ENCODE assay signal across 13 cellular contexts in genomic region chr3:11610700-11611099, GRCh38. TPM values are rescaled to one million over a fixed set of nuclear protein-coding genes. Genes with fewer than 3 reads are reported as not detected.
DNase-seq lines count a peak whose midpoint lies in the region; ATAC-seq and TF ChIP-seq lines count a peak whose summit lies in the region.
"Had no signal": no experiment of that assay in that cellular context is flagged by ENCODE, and none has a peak within 500 bp of the region (broad histone marks: within the 10 kb centered on the region; RNA-seq: fewer than 3 reads in every experiment).

No MANE protein-coding gene starts in this region.

- DNase-seq in HFFc6 (no peak), astrocyte of the spinal cord (ENCODE audit: low read depth, low spot score) (no peak), immature natural killer cell (no peak), progenitor cell of endocrine pancreas (ENCODE audit: low spot score, unreplicated experiment) (no peak), DMS114 treated with DMSO at 0.1 percent for 48 hours (lab: John Stamatoyannopoulos, UW; ENCODE audit: unreplicated experiment) (no peak)
- DNase-seq: activated CD8-positive, alpha-beta memory T cell treated with anti-CD3 and anti-CD28 coated beads for 24 hours; activated effector memory CD4-positive, alpha-beta T cell treated with anti-CD3 and anti-CD28 coated beads, Interleukin-2, amount 50 U/mL, for 16 hours; AML-193; DMS153; spleen had no signal

- H3K27ac Mint-ChIP-seq in HFFc6 (peak overlapping the region; percentile 67; the same call in 1 of the 2 replicates), immature natural killer cell (peak overlapping the region in 5 of 6 donors; percentile 41 to 70 (median 61)), progenitor cell of endocrine pancreas (peak overlapping the region; percentile 39)

- peaks cover 99% of the 10 kb centered on the region for H3K4me1 Mint-ChIP-seq in HFFc6 (ENCODE audit: low read depth)
- peaks cover 87 to 97% of the 10 kb centered on the region in 2 donors for H3K4me1 Mint-ChIP-seq in immature natural killer cell
- peaks cover 46% of the 10 kb centered on the region for H3K4me1 Mint-ChIP-seq in progenitor cell of endocrine pancreas (ENCODE audit: low read depth)

- in situ Hi-C loops in astrocyte of the spinal cord (cut with HindIII; ENCODE audit: low sequenced_read_pairs) = loop anchor here (25.0 kb wide), 1 partner anchor 223 kb away; no protein-coding TSS in a partner anchor

- TF ChIP-seq CTCF in HFFc6 (IDR thresholded peaks at IDR 0.05) (no peak), astrocyte of the spinal cord (IDR thresholded peaks at IDR 0.05; ENCODE audit: low read depth, low read length) (no peak), progenitor cell of endocrine pancreas (IDR thresholded peaks at IDR 0.05; ENCODE audit: unreplicated experiment) (no peak)

- H3K36me3 Mint-ChIP-seq in HFFc6 (ENCODE audit: low read depth) (peaks cover 43% of the 10 kb centered on the region), immature natural killer cell (no peaks in the 10 kb centered on the region), progenitor cell of endocrine pancreas (ENCODE audit: insufficient read depth) (peaks cover 9% of the 10 kb centered on the region)

- H3K27me3 Mint-ChIP-seq in HFFc6 (ENCODE audit: insufficient read depth) (peaks cover 3% of the 10 kb centered on the region), immature natural killer cell (ENCODE audit: low read depth in 3 of 3) (peaks cover 0 to 1% (median 0%) of the 10 kb centered on the region in 3 donors), progenitor cell of endocrine pancreas (no peaks in the 10 kb centered on the region)

- H3K4me3 ChIP-seq in astrocyte of the spinal cord (ENCODE audit: low read depth, low read length) = peak overlapping the region; percentile 10
- H3K4me3 ChIP-seq: spleen had no signal

- no peaks in the 10 kb centered on the region for H3K9me3 Mint-ChIP-seq in HFFc6
- H3K9me3 Mint-ChIP-seq in immature natural killer cell = no peaks in the 10 kb centered on the region
- H3K9me3 Mint-ChIP-seq in progenitor cell of endocrine pancreas (ENCODE audit: low read depth) = no peaks in the 10 kb centered on the region

- H3K4me3 Mint-ChIP-seq in HFFc6 = no peak overlapping the region; the same call in 1 of the 2 replicates
- peak overlapping the region; percentile 66 to 72 (median 70) for H3K4me3 Mint-ChIP-seq in immature natural killer cell
- no peak overlapping the region for H3K4me3 Mint-ChIP-seq in progenitor cell of endocrine pancreas (ENCODE audit: low read depth)

- ATAC-seq in GM19455 (IDR thresholded peaks at IDR 0.05; ENCODE audit: unreplicated experiment) = no peak
- no peak for ATAC-seq in GM19452 (IDR thresholded peaks at IDR 0.05; ENCODE audit: unreplicated experiment)
- ATAC-seq in GM19463 (IDR thresholded peaks at IDR 0.05; ENCODE audit: unreplicated experiment) = no peak

RNA-seq across cellular contexts. Expression of gene VGLL4, which starts 33.0 kb away (rescaled TPM):
- 10 to 100 TPM; 31.6 to 42.2 (median 33.8) TPM for total RNA-seq in HFFc6 (2021; fragmentation: NEBNext Ultra II Directional; extraction: Animal tissue kit (Norgen Biotek cat#: 25700))
- 10 to 100 TPM; 11.9 to 44.4 (median 25.6) TPM for polyA plus RNA-seq in immature natural killer cell
- total RNA-seq in progenitor cell of endocrine pancreas = 93.2 and 93.4 TPM in 2 replicates

Comparison
In these comparisons a context has a peak if more than half of its experiments do, and no peak if none do; other contexts are left out.
1. H3K4me3 Mint-ChIP-seq: peak in immature natural killer cell (5 of 5); none in HFFc6 (single experiment) and progenitor cell of endocrine pancreas (single experiment).
2. Peak in every context shown above with its lines, with median percentiles within 50 percentile points of each other: H3K27ac Mint-ChIP-seq.